30 cellular contexts compared by ENCODE assay signal in genomic region chr7:85583225-85583672, GRCh38.
"Had no signal": no experiment of that assay in that cellular context is flagged by ENCODE, and none has a peak within 500 bp of the region (broad histone marks: within the 10 kb centered on the region; RNA-seq: fewer than 3 reads in every experiment).

No MANE protein-coding gene starts in this region.

- H3K4me3 ChIP-seq: ascending aorta, breast epithelium, coronary artery, dorsolateral prefrontal cortex had no signal

- H3K36me3 ChIP-seq: ascending aorta, breast epithelium, WERI-Rb-1 had no signal

- H3K27me3 Mint-ChIP-seq: activated B cell treated with CpG ODN at 0.5 μM for 24 hours; activated CD4-positive, alpha-beta memory T cell treated with anti-CD3 and anti-CD28 coated beads, Interleukin-2, amount 10 ng/mL, durations not matched to agents 7 days and 5 days; activated CD4-positive, alpha-beta T cell treated with anti-CD3 and anti-CD28 coated beads, Interleukin-2, amount 10 ng/mL, durations not matched to agents 24 days and 14 days; activated naive CD4-positive, alpha-beta T cell treated with anti-CD3 and anti-CD28 coated beads, Interleukin-2, amount 10 ng/mL, durations not matched to agents 7 days and 5 days; activated naive CD8-positive, alpha-beta T cell treated with anti-CD3 and anti-CD28 coated beads, Interleukin-2, amount 10 ng/mL, durations not matched to agents 7 days and 5 days; activated T-cell treated with anti-CD3 and anti-CD28 coated beads, Interleukin-2, amount 50 U/mL, for 24 hours; brain; central memory CD8-positive, alpha-beta T cell; dendritic cell treated with granulocyte-macrophage colony-stimulating factor and Interleukin-4, amounts not matched to agents 40 ng/mL and 50 ng/mL, for 4 days; T-helper 17 cell had no signal

- H3K4me1 Mint-ChIP-seq: activated B cell treated with CpG ODN at 0.5 μM for 24 hours; activated CD4-positive, alpha-beta memory T cell treated with anti-CD3 and anti-CD28 coated beads, Interleukin-2, amount 10 ng/mL, durations not matched to agents 7 days and 5 days; activated CD4-positive, alpha-beta T cell treated with anti-CD3 and anti-CD28 coated beads, Interleukin-2, amount 10 ng/mL, durations not matched to agents 24 days and 14 days; activated naive CD4-positive, alpha-beta T cell treated with anti-CD3 and anti-CD28 coated beads, Interleukin-2, amount 10 ng/mL, durations not matched to agents 7 days and 5 days; activated naive CD8-positive, alpha-beta T cell treated with anti-CD3 and anti-CD28 coated beads, Interleukin-2, amount 10 ng/mL, durations not matched to agents 7 days and 5 days; brain; central memory CD8-positive, alpha-beta T cell; endodermal cell; T-helper 17 cell had no signal

- H3K4me1 ChIP-seq: ascending aorta, breast epithelium had no signal

- DNase-seq: activated B cell treated with CpG ODN at 0.5 μM for 24 hours; activated CD4-positive, alpha-beta memory T cell treated with anti-CD3 and anti-CD28 coated beads, Interleukin-2, amount 10 ng/mL, durations not matched to agents 7 days and 5 days; activated CD4-positive, alpha-beta T cell treated with anti-CD3 and anti-CD28 coated beads, Interleukin-2, amount 10 ng/mL, durations not matched to agents 24 days and 14 days; activated CD4-positive, alpha-beta T cell treated with anti-CD3 and anti-CD28 coated beads, Interleukin-2, amount 50 U/mL, for 4 hours; activated CD8-positive, alpha-beta memory T cell treated with anti-CD3 and anti-CD28 coated beads, Interleukin-2, amount 50 U/mL, for 48 hours; activated gamma-delta T cell; activated naive CD4-positive, alpha-beta T cell; activated naive CD4-positive, alpha-beta T cell treated with anti-CD3 and anti-CD28 coated beads, Interleukin-2, amount 10 ng/mL, durations not matched to agents 7 days and 5 days; activated naive CD8-positive, alpha-beta T cell treated with anti-CD3 and anti-CD28 coated beads, Interleukin-2, amount 10 ng/mL, durations not matched to agents 7 days and 5 days; activated T-cell treated with anti-CD3 and anti-CD28 coated beads for 4 hours; activated T-cell treated with anti-CD3 and anti-CD28 coated beads, Interleukin-2, amount 50 U/mL, for 24 hours; activated T-cell treated with anti-CD3 and anti-CD28 coated beads, Interleukin-2, amount 50 U/mL, for 72 hours; dorsolateral prefrontal cortex; effector memory CD4-positive, alpha-beta T cell; endodermal cell; foreskin fibroblast; head of caudate nucleus; T-helper 17 cell; T1000; WERI-Rb-1 had no signal

- H3K27ac Mint-ChIP-seq: activated B cell treated with CpG ODN at 0.5 μM for 24 hours; activated CD4-positive, alpha-beta memory T cell treated with anti-CD3 and anti-CD28 coated beads, Interleukin-2, amount 10 ng/mL, durations not matched to agents 7 days and 5 days; activated CD4-positive, alpha-beta T cell treated with anti-CD3 and anti-CD28 coated beads, Interleukin-2, amount 10 ng/mL, durations not matched to agents 24 days and 14 days; activated naive CD4-positive, alpha-beta T cell treated with anti-CD3 and anti-CD28 coated beads, Interleukin-2, amount 10 ng/mL, durations not matched to agents 7 days and 5 days; activated naive CD4-positive, alpha-beta T cell treated with anti-CD3 and anti-CD28 coated beads, Interleukin-2, amount 50 U/mL, for 72 hours; activated naive CD8-positive, alpha-beta T cell treated with anti-CD3 and anti-CD28 coated beads, Interleukin-2, amount 10 ng/mL, durations not matched to agents 7 days and 5 days; activated T-cell treated with anti-CD3 and anti-CD28 coated beads, Interleukin-2, amount 50 U/mL, for 24 hours; activated T-cell treated with anti-CD3 and anti-CD28 coated beads, Interleukin-2, amount 50 U/mL, for 72 hours; brain; dendritic cell treated with granulocyte-macrophage colony-stimulating factor and Interleukin-4, amounts not matched to agents 40 ng/mL and 50 ng/mL, for 4 days; endodermal cell; T-helper 17 cell; T-helper 2 cell treated with Interferon-gamma antibody and Interleukin-4, amounts not matched to agents 5 μg/mL and 100 μg/mL, for 36 hours had no signal

- H3K27ac ChIP-seq: ascending aorta, breast epithelium, coronary artery, dorsolateral prefrontal cortex, WERI-Rb-1 had no signal

- ATAC-seq: activated CD4-positive, CD25-positive, alpha-beta regulatory T cell treated with anti-CD3 and anti-CD28 coated beads, Interleukin-2, amount 50 U/mL, for 24 hours; activated naive CD4-positive, alpha-beta T cell treated with anti-CD3 and anti-CD28 coated beads, Interleukin-2, amount 50 U/mL, for 72 hours; activated T-cell treated with anti-CD3 and anti-CD28 coated beads, Interleukin-2, amount 50 U/mL, for 72 hours; esophagus mucosa; T-helper 17 cell had no signal

- H3K27me3 ChIP-seq: ascending aorta, breast epithelium, dorsolateral prefrontal cortex had no signal

- H3K36me3 Mint-ChIP-seq: activated naive CD4-positive, alpha-beta T cell treated with anti-CD3 and anti-CD28 coated beads, Interleukin-2, amount 10 ng/mL, durations not matched to agents 7 days and 5 days; activated naive CD4-positive, alpha-beta T cell treated with anti-CD3 and anti-CD28 coated beads, Interleukin-2, amount 50 U/mL, for 72 hours; activated naive CD8-positive, alpha-beta T cell treated with anti-CD3 and anti-CD28 coated beads, Interleukin-2, amount 10 ng/mL, durations not matched to agents 7 days and 5 days; brain had no signal

- H3K9me3 ChIP-seq: ascending aorta, breast epithelium had no signal

- H3K4me3 Mint-ChIP-seq: activated B cell treated with CpG ODN at 0.5 μM for 24 hours; activated CD4-positive, alpha-beta memory T cell treated with anti-CD3 and anti-CD28 coated beads, Interleukin-2, amount 10 ng/mL, durations not matched to agents 7 days and 5 days; activated CD4-positive, alpha-beta T cell treated with anti-CD3 and anti-CD28 coated beads, Interleukin-2, amount 10 ng/mL, durations not matched to agents 24 days and 14 days; activated naive CD4-positive, alpha-beta T cell treated with anti-CD3 and anti-CD28 coated beads, Interleukin-2, amount 10 ng/mL, durations not matched to agents 7 days and 5 days; activated naive CD8-positive, alpha-beta T cell treated with anti-CD3 and anti-CD28 coated beads, Interleukin-2, amount 10 ng/mL, durations not matched to agents 7 days and 5 days; activated T-cell treated with anti-CD3 and anti-CD28 coated beads, Interleukin-2, amount 50 U/mL, for 24 hours; activated T-cell treated with anti-CD3 and anti-CD28 coated beads, Interleukin-2, amount 50 U/mL, for 72 hours; brain; central memory CD8-positive, alpha-beta T cell; dendritic cell treated with granulocyte-macrophage colony-stimulating factor and Interleukin-4, amounts not matched to agents 40 ng/mL and 50 ng/mL, for 4 days; endodermal cell; T-helper 17 cell; T-helper 2 cell treated with Interferon-gamma antibody and Interleukin-4, amounts not matched to agents 5 μg/mL and 100 μg/mL, for 36 hours had no signal

- H3K9me3 Mint-ChIP-seq: activated B cell treated with CpG ODN at 0.5 μM for 24 hours; activated CD4-positive, alpha-beta memory T cell treated with anti-CD3 and anti-CD28 coated beads, Interleukin-2, amount 10 ng/mL, durations not matched to agents 7 days and 5 days; activated CD4-positive, alpha-beta T cell treated with anti-CD3 and anti-CD28 coated beads, Interleukin-2, amount 10 ng/mL, durations not matched to agents 24 days and 14 days; activated naive CD4-positive, alpha-beta T cell treated with anti-CD3 and anti-CD28 coated beads, Interleukin-2, amount 10 ng/mL, durations not matched to agents 7 days and 5 days; activated naive CD4-positive, alpha-beta T cell treated with anti-CD3 and anti-CD28 coated beads, Interleukin-2, amount 50 U/mL, for 72 hours; activated naive CD8-positive, alpha-beta T cell treated with anti-CD3 and anti-CD28 coated beads, Interleukin-2, amount 10 ng/mL, durations not matched to agents 7 days and 5 days; brain; endodermal cell; T-helper 2 cell treated with Interferon-gamma antibody and Interleukin-4, amounts not matched to agents 5 μg/mL and 100 μg/mL, for 36 hours had no signal
